Comparison of ENCODE assay signal across 8 cellular contexts in genomic region chr4:55346851-55347255, GRCh38. TPM values are rescaled to one million over a fixed set of nuclear protein-coding genes. Genes with fewer than 3 reads are reported as not detected.
DNase-seq lines count a peak whose midpoint lies in the region; ATAC-seq and TF ChIP-seq lines count a peak whose summit lies in the region.

No MANE protein-coding gene starts in this region.

- H3K36me3 Mint-ChIP-seq in CD14-positive monocyte, result peaks cover 0 to 7% of the 10 kb centered on the region in 2 donors

- peaks cover 10% of the 10 kb centered on the region for H3K4me1 ChIP-seq in mucosa of descending colon (ENCODE audit: low read depth)

- TF ChIP-seq CTCF in CD14-positive monocyte (IDR thresholded peaks at IDR 0.05) (no peak), HL-60 (IDR thresholded peaks at IDR 0.05; ENCODE audit: insufficient read depth, low read length) (no peak), mucosa of descending colon (IDR thresholded peaks at IDR 0.05) (no peak)

- peaks cover 21% of the 10 kb centered on the region for H3K4me1 Mint-ChIP-seq in CD14-positive monocyte

- DNase-seq in CD14-positive monocyte (ENCODE audit: low spot score), result no peak
- DNase-seq in HL-60 (ENCODE audit: low read depth in 1 of 2, low spot score in 1 of 2), result no peak
- peak in 1 of 61 donors; percentile 48 for DNase-seq in caudate nucleus (lab: John Stamatoyannopoulos, UW)
- DNase-seq in mucosa of descending colon, result peak in 1 of 3 donors; percentile 14

- peak overlapping the region; percentile 15 to 96 (median 83) for H3K27ac Mint-ChIP-seq in CD14-positive monocyte

- no peaks in the 10 kb centered on the region for H3K36me3 ChIP-seq in mucosa of descending colon (ENCODE audit: low read depth)

- peak overlapping the region; percentile 61 for H3K4me3 ChIP-seq in HL-60 (replicated peaks; ENCODE audit: insufficient read depth, low read length)
- peak overlapping the region; percentile 57 for H3K4me3 ChIP-seq in mucosa of descending colon

- peak overlapping the region; percentile 77 to 88 for H3K4me3 Mint-ChIP-seq in CD14-positive monocyte

- H3K9me3 Mint-ChIP-seq in CD14-positive monocyte, result no peaks in the 10 kb centered on the region

- intact Hi-C loops in CD14-positive monocyte (cut with micrococcal nuclease), result loop anchor here in 1 of 2 donors (2.0 to 10.0 kb wide), 3 partner anchors 50 to 508 kb away; partner anchors contain the start of genes EXOC1 and TMEM165
- intact Hi-C loops in mucosa of descending colon (cut with DNase I, micrococcal nuclease), result loop anchor here (10.0 kb wide), 2 partner anchors 48 to 208 kb away; partner anchors contain the start of gene TMEM165 (in 1 of the 2)

- no peaks in the 10 kb centered on the region for H3K27me3 Mint-ChIP-seq in CD14-positive monocyte (ENCODE audit: low read depth in 3 of 3)

- ATAC-seq in mucosa of descending colon (peak; percentile 16), HG02642 (IDR thresholded peaks at IDR 0.05; ENCODE audit: poor library complexity, unreplicated experiment) (no peak), GM21390 (IDR thresholded peaks at IDR 0.05; ENCODE audit: unreplicated experiment) (no peak), GM21423 (IDR thresholded peaks at IDR 0.05; ENCODE audit: unreplicated experiment) (no peak), HG02885 (IDR thresholded peaks at IDR 0.05; ENCODE audit: poor library complexity, unreplicated experiment) (no peak)

- H3K9me3 ChIP-seq in mucosa of descending colon, result no peaks in the 10 kb centered on the region

- H3K27me3 ChIP-seq in HL-60 (ENCODE audit: insufficient read depth, poor library complexity, severe bottlenecking), result no peaks in the 10 kb centered on the region

- H3K27ac ChIP-seq in HL-60 (replicated peaks), result peak overlapping the region; percentile 88
- H3K27ac ChIP-seq in caudate nucleus (ENCODE audit: low read depth, low read length), result peak overlapping the region; percentile 94

RNA-seq across cellular contexts. Expression of gene SRD5A3, which starts 0.8 kb away (rescaled TPM):
- polyA plus RNA-seq in CD14-positive monocyte, result 10 to 100 TPM; 16.2 to 26.2 TPM
- 10 to 100 TPM in 2 of 3 donors, 1 to 10 TPM in 1; 5.9 to 14.7 (median 14.0) TPM for total RNA-seq in mucosa of descending colon

RNA-seq across cellular contexts. Expression of gene TMEM165, which starts 48.9 kb away (rescaled TPM):
- polyA plus RNA-seq in CD14-positive monocyte, result 10 to 100 TPM; 92.8 to 96.4 TPM
- total RNA-seq in mucosa of descending colon, result 10 to 100 TPM; 56.4 to 85.8 (median 77.6) TPM
